12 cellular contexts compared by ENCODE assay signal in genomic region chr6:130933712-130934200, GRCh38.
DNase-seq lines count a peak whose midpoint lies in the region; ATAC-seq, FAIRE-seq and TF ChIP-seq lines count a peak whose summit lies in the region.
"Had no signal": no experiment of that assay in that cellular context is flagged by ENCODE, and none has a peak within 500 bp of the region (broad histone marks: within the 10 kb centered on the region; RNA-seq: fewer than 3 reads in every experiment).

No MANE protein-coding gene starts in this region.

- in situ Hi-C loops in GM13977 (cut with MboI; ENCODE audit: low pct_unique_long_range_greater_than_20kb, low sequenced_read_pairs, unreplicated experiment), result no loop called here

- H3K4me3 ChIP-seq in A549 (no peak overlapping the region), fibroblast of lung (replicated peaks in 1 of 4; ENCODE audit: control extremely low read depth in 1 of 4, insufficient read depth in 1 of 4, low read depth in 3 of 4, low read length in 4 of 4) (no peak overlapping the region)
- H3K4me3 ChIP-seq: K562 had no signal

- peaks cover 52% of the 10 kb centered on the region for H3K4me1 ChIP-seq in A549
- peaks cover 21% of the 10 kb centered on the region for H3K4me1 ChIP-seq in fibroblast of lung (ENCODE audit: control insufficient read depth, extremely low read depth, insufficient read depth, low read length)

- CTCF ChIA-PET in A549 (lab: Yijun Ruan, JAX), result no interaction called here

- no peak for FAIRE-seq in A549 (lab: Jason Lieb, UNC)
- FAIRE-seq: K562 had no signal

- no peak overlapping the region for H2AFZ ChIP-seq in fibroblast of lung (ENCODE audit: low read length)

- TF ChIP-seq RAD21 in A549 (conservative IDR thresholded peaks at IDR 0.05 in 1 of 2, IDR thresholded peaks at IDR 0.05 in 1 of 2), result peak in 1 of 2 experiments; percentile 9; a peak in 1 of 5 replicates

- H3K27me3 ChIP-seq in fibroblast of lung (ENCODE audit: control insufficient read depth, insufficient read depth, low read length), result no peaks in the 10 kb centered on the region

- H3K9ac ChIP-seq in fibroblast of lung (ENCODE audit: insufficient read depth, low read length), result no peak overlapping the region

- POLR2A ChIA-PET in A549 (lab: Yijun Ruan, JAX), result no interaction called here

- peak; percentile 56 to 89; a peak in 5 of 6 replicates for ATAC-seq in A549
- ATAC-seq: K562 had no signal

- no peak for TF ChIP-seq POLR2A in A549 (IDR thresholded peaks at IDR 0.05; ENCODE audit: low read length)

- H3K9me3 ChIP-seq in A549, result no peaks in the 10 kb centered on the region
- H3K9me3 ChIP-seq in fibroblast of lung (ENCODE audit: control insufficient read depth, insufficient read depth, low read depth, low read length), result no peaks in the 10 kb centered on the region

- no peaks in the 10 kb centered on the region for H3K36me3 ChIP-seq in fibroblast of lung (ENCODE audit: control insufficient read depth, insufficient read depth, low read length)

- TF ChIP-seq CTCF in A549 (IDR thresholded peaks at IDR 0.05) (no peak), fibroblast of lung (conservative IDR thresholded peaks at IDR 0.05 in 1 of 2, IDR thresholded peaks at IDR 0.05 in 1 of 2; ENCODE audit: low read depth in 1 of 2, low read length in 2 of 2) (no peak), GM13977 (IDR thresholded peaks at IDR 0.05; ENCODE audit: extremely low read depth, insufficient read depth, missing control alignments) (no peak)

- peaks cover 24% of the 10 kb centered on the region for H3K79me2 ChIP-seq in fibroblast of lung (ENCODE audit: control insufficient read depth, insufficient read depth, low read length)

- TF ChIP-seq EP300 in A549 (IDR thresholded peaks at IDR 0.05), result no peak

- H3K27ac ChIP-seq in A549 (peak overlapping the region; percentile 1 to 70; a peak in 3 of 6 replicates), fibroblast of lung (ENCODE audit: insufficient read depth, low read length) (no peak overlapping the region)

- H3K4me2 ChIP-seq in A549 (peak overlapping the region; percentile 83), fibroblast of lung (ENCODE audit: extremely low read depth, insufficient read depth, low read length) (peak overlapping the region; percentile 63)

- H4K20me1 ChIP-seq in fibroblast of lung (ENCODE audit: control insufficient read depth, extremely low read depth, insufficient read depth, low read length), result no peaks in the 10 kb centered on the region

- DNase-seq in A549 (ENCODE audit: low read depth in 1 of 2, low spot score in 1 of 2) (peak in 1 of 2 experiments; percentile 40), NCI-H146 (lab: John Stamatoyannopoulos, UW) (peak; percentile 42), fibroblast of lung (ENCODE audit: low read depth in 2 of 2) (peak; percentile 43 to 71), myocyte (ENCODE audit: low read depth) (peak; percentile 59), GM19240 (ENCODE audit: insufficient read length, low spot score) (no peak), NCI-H1930 (lab: John Stamatoyannopoulos, UW) (no peak), DMS153 treated with DMSO at 0.1 percent for 48 hours (lab: John Stamatoyannopoulos, UW; ENCODE audit: unreplicated experiment) (no peak), GM13977 (ENCODE audit: low spot score) (no peak)
- DNase-seq: ACHN, NCI-H774, retina had no signal

- WGBS in A549 (ENCODE audit: missing lambda C conversion rate), result under 1% methylated on average over 6 of the region's 6 CpGs

TF ChIP-seq in A549, 52 proteins besides CTCF, POLR2A, EP300 and RAD21:
- TF ChIP-seq, protein P1, sequence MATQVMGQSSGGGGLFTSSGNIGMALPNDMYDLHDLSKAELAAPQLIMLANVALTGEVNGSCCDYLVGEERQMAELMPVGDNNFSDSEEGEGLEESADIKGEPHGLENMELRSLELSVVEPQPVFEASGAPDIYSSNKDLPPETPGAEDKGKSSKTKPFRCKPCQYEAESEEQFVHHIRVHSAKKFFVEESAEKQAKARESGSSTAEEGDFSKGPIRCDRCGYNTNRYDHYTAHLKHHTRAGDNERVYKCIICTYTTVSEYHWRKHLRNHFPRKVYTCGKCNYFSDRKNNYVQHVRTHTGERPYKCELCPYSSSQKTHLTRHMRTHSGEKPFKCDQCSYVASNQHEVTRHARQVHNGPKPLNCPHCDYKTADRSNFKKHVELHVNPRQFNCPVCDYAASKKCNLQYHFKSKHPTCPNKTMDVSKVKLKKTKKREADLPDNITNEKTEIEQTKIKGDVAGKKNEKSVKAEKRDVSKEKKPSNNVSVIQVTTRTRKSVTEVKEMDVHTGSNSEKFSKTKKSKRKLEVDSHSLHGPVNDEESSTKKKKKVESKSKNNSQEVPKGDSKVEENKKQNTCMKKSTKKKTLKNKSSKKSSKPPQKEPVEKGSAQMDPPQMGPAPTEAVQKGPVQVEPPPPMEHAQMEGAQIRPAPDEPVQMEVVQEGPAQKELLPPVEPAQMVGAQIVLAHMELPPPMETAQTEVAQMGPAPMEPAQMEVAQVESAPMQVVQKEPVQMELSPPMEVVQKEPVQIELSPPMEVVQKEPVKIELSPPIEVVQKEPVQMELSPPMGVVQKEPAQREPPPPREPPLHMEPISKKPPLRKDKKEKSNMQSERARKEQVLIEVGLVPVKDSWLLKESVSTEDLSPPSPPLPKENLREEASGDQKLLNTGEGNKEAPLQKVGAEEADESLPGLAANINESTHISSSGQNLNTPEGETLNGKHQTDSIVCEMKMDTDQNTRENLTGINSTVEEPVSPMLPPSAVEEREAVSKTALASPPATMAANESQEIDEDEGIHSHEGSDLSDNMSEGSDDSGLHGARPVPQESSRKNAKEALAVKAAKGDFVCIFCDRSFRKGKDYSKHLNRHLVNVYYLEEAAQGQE (IDR thresholded peaks at IDR 0.05), result no peak
- TF ChIP-seq MYC (IDR thresholded peaks at IDR 0.05; ENCODE audit: borderline replicate concordance, low read length) (no peak), GATA3 (IDR thresholded peaks at IDR 0.05; ENCODE audit: borderline replicate concordance) (peak; percentile 54; the same call in 1 of the 2 replicates), NR3C1 (IDR thresholded peaks at IDR 0.05) (no peak), MAX (IDR thresholded peaks at IDR 0.05) (peak; percentile 28; the same call in 1 of the 2 replicates), CBX2 (IDR thresholded peaks at IDR 0.05; ENCODE audit: borderline replicate concordance, low read depth) (no peak), RNF2 (IDR thresholded peaks at IDR 0.05; ENCODE audit: borderline replicate concordance, low read depth) (no peak), MAFK (IDR thresholded peaks at IDR 0.05; ENCODE audit: partially characterized antibody) (peak; percentile 26), HDAC2 (IDR thresholded peaks at IDR 0.05) (no peak)
- TF ChIP-seq, protein P2, sequence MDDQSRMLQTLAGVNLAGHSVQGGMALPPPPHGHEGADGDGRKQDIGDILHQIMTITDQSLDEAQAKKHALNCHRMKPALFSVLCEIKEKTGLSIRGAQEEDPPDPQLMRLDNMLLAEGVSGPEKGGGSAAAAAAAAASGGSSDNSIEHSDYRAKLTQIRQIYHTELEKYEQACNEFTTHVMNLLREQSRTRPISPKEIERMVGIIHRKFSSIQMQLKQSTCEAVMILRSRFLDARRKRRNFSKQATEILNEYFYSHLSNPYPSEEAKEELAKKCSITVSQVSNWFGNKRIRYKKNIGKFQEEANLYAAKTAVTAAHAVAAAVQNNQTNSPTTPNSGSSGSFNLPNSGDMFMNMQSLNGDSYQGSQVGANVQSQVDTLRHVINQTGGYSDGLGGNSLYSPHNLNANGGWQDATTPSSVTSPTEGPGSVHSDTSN (IDR thresholded peaks at IDR 0.05), result no peak

Comparison
In these comparisons a context has a peak if more than half of its experiments do, and no peak if none do; other contexts are left out.
1. DNase-seq: peak in NCI-H146 (single experiment), fibroblast of lung (2 of 2) and myocyte (single experiment); none in GM19240 (single experiment), NCI-H1930 (0 of 2), DMS153 treated with DMSO at 0.1 percent for 48 hours (single experiment) and GM13977 (single experiment).